8 cellular contexts compared by ENCODE assay signal in the genomic region with DNA sequence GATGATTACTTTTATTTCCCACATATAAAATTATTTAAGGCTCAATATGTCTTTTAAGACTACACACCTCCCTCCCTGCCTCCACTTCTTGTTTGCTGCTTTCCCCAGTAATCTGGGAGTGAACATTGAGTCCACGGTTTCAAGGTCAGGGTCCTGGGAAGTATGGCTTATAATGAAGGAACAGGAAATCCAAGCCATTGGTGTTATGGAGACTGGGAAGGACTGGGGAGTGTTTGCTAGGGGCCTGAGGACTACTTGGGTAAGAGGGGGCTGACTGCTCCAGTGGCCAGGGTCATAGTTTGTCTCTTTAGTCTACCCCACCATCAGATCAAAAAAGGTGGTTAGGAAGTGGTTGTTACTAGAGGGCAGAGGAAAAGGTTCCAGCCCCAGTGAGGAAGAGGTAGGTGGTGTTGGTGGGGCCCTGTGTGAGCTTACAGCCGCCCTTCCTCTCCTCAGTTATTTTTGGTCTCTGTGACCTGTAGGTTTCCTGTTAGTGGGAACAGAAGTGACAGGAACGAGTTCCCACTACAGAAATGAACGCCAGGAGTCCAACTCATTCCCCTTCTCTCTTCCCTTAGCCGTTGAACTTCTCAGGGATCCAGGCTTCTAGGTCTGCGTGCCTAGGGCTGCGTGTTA. TPM values are rescaled to one million over a fixed set of nuclear protein-coding genes. Genes with fewer than 3 reads are reported as not detected.
A peak's percentile ranks its signal among the peaks of the same experiment; 100 is the strongest.
DNase-seq lines count a peak whose midpoint lies in the region; TF ChIP-seq lines count a peak whose summit lies in the region.

No MANE protein-coding gene starts in this region.

- DNase-seq in NOMO-1 (lab: John Stamatoyannopoulos, UW; ENCODE audit: unreplicated experiment in 2 of 2) (peak; percentile 38 to 42), NOMO-1 treated with dmso at 0.1 percent for 144 hours (lab: John Stamatoyannopoulos, UW; ENCODE audit: unreplicated experiment) (no peak), HL-60 (ENCODE audit: low read depth in 1 of 2, low spot score in 1 of 2) (no peak), astrocyte of the cerebellum (ENCODE audit: low read depth) (no peak), stomach (no peak), NCI-H345 (lab: John Stamatoyannopoulos, UW) (no peak), NCI-H1694 treated with DMSO at 0.1 percent for 48 hours (lab: John Stamatoyannopoulos, UW) (no peak)

- 8 to 19% (median 13%) methylated on average over 7 of the region's 7 CpGs for WGBS in stomach, 5 donors

- H3K27ac ChIP-seq in HL-60 (replicated peaks) (peak overlapping the region; percentile 81), layer of hippocampus (ENCODE audit: low read depth, low read length) (peak overlapping the region; percentile 72), stomach (peak overlapping the region; percentile 66 to 88 (median 82))

- in situ Hi-C loops in astrocyte of the cerebellum (cut with HindIII; ENCODE audit: low sequenced_read_pairs), result no loop called here

- peak overlapping the region; percentile 65 for H3K4me3 ChIP-seq in HL-60 (replicated peaks; ENCODE audit: insufficient read depth, low read length)
- H3K4me3 ChIP-seq in astrocyte of the cerebellum (ENCODE audit: low read depth, low read length), result peak overlapping the region; percentile 64
- H3K4me3 ChIP-seq in stomach, result peak overlapping the region; percentile 52 to 64 (median 60)

- TF ChIP-seq POLR2A in stomach (IDR thresholded peaks at IDR 0.05), result no peak

- H3K27me3 ChIP-seq in HL-60 (ENCODE audit: insufficient read depth, poor library complexity, severe bottlenecking) (no peaks in the 10 kb centered on the region), layer of hippocampus (ENCODE audit: control insufficient read depth, insufficient read depth, low read length) (peaks cover 5% of the 10 kb centered on the region), stomach (peaks cover 0 to 5% (median 0%) of the 10 kb centered on the region in 3 donors)

- no peak for TF ChIP-seq CTCF in HL-60 (IDR thresholded peaks at IDR 0.05; ENCODE audit: insufficient read depth, low read length)
- no peak for TF ChIP-seq CTCF in astrocyte of the cerebellum (IDR thresholded peaks at IDR 0.05; ENCODE audit: low read depth, low read length, missing control alignments)
- TF ChIP-seq CTCF in stomach (IDR thresholded peaks at IDR 0.05), result no peak

- no peaks in the 10 kb centered on the region for H3K9me3 ChIP-seq in stomach

- H3K36me3 ChIP-seq in stomach, result no peaks in the 10 kb centered on the region

- intact Hi-C loops in stomach (cut with DNase I; ENCODE audit: low total_unique reads), result no loop called here

- no peak for TF ChIP-seq EP300 in stomach (IDR thresholded peaks at IDR 0.05)

- H3K4me1 ChIP-seq in stomach, result peaks cover 9 to 23% (median 16%) of the 10 kb centered on the region in 4 donors

RNA-seq across cellular contexts. Expression of a gene that starts 0.7 kb away (rescaled TPM):
- 1 to 10 TPM in 1 of 5 donors, not detected in 4; 2.9 TPM for total RNA-seq in stomach
- polyA plus RNA-seq in stomach, result 1 to 10 TPM in 1 of 3 donors, under 1 TPM in 1, not detected in 1; 0.56 to 1.4 TPM

RNA-seq across cellular contexts. Expression of a gene that starts 8.8 kb away (rescaled TPM):
- total RNA-seq in stomach, result not detected
- polyA plus RNA-seq in stomach, result 1 to 10 TPM in 2 of 3 donors, under 1 TPM in 1; 0.68 to 3.7 (median 2.3) TPM

RNA-seq across cellular contexts. Expression of a gene that starts 12.2 kb away (rescaled TPM):
- 1 to 10 TPM in 3 of 5 donors, not detected in 2; 1.3 to 5.5 (median 2.9) TPM for total RNA-seq in stomach
- polyA plus RNA-seq in stomach, result 1 to 10 TPM; 2.2 to 5.0 (median 4.3) TPM

RNA-seq across cellular contexts. Expression of a gene that starts 22.6 kb away (rescaled TPM):
- total RNA-seq in stomach, result 100 to 1,000 TPM in 2 of 5 donors, 10 to 100 TPM in 3; 12.3 to 173 (median 78.8) TPM
- 100 to 1,000 TPM; 243 to 390 (median 247) TPM for polyA plus RNA-seq in stomach

RNA-seq across cellular contexts. Expression of a gene that starts 39.2 kb away (rescaled TPM):
- total RNA-seq in stomach, result under 1 TPM in 1 of 5 donors, not detected in 4; 0.92 TPM
- 1 to 10 TPM in 1 of 3 donors, not detected in 2; 3.4 TPM for polyA plus RNA-seq in stomach

Comparison
In these comparisons a context has a peak if more than half of its experiments do, and no peak if none do; other contexts are left out.
1. DNase-seq: peak in NOMO-1 (2 of 2); none in NOMO-1 treated with dmso at 0.1 percent for 144 hours (single experiment), HL-60 (0 of 2), astrocyte of the cerebellum (single experiment), stomach (single experiment), NCI-H345 (single experiment) and NCI-H1694 treated with DMSO at 0.1 percent for 48 hours (single experiment).
2. Peak in every context shown above with its lines, with median percentiles within 50 percentile points of each other: H3K27ac ChIP-seq and H3K4me3 ChIP-seq.